ENCODE assay signal across 2 cellular contexts in genomic region chr3:196292281-196292923, GRCh38.
TF ChIP-seq lines count a peak whose summit lies in the region.

No MANE protein-coding gene starts in this region.

TF ChIP-seq in HEK293, 187 proteins besides CTCF, POLR2A, EP300 and RAD21 (continued from another document):
- TF ChIP-seq ZIC2 (tag by site-specific recombination; IDR thresholded peaks at IDR 0.05): 0 out of 2 replicates have a peak, but pooled peaks have one; percentile 12

TF ChIP-seq in GM12878, 131 proteins besides CTCF, POLR2A, EP300 and RAD21 (continued from another document and continues in another):
- TF ChIP-seq NFXL1 (IDR thresholded peaks at IDR 0.05; ENCODE audit: borderline replicate concordance): no peak
- 0 out of 2 replicates have a peak, but pooled peaks have one; percentile 48 for TF ChIP-seq POLR2AphosphoS5 (IDR thresholded peaks at IDR 0.05; ENCODE audit: low read length)
- no peak for TF ChIP-seq CREB1 (IDR thresholded peaks at IDR 0.05; ENCODE audit: low read depth)
- TF ChIP-seq YY1 (IDR thresholded peaks at IDR 0.05; ENCODE audit: low read depth, low read length): 0 out of 2 replicates have a peak, but pooled peaks have one; percentile 14
- peak; percentile 39 for TF ChIP-seq ATF7 (IDR thresholded peaks at IDR 0.05; ENCODE audit: low read depth)
- no peak for TF ChIP-seq PRDM15 (CRISPR knock-in tag; IDR thresholded peaks at IDR 0.05)
- TF ChIP-seq ZNF207 (IDR thresholded peaks at IDR 0.05; ENCODE audit: borderline replicate concordance): no peak
- no peak for TF ChIP-seq BCL3 (IDR thresholded peaks at IDR 0.05; ENCODE audit: borderline replicate concordance, insufficient read depth, low read depth, low read length, poor library complexity, severe bottlenecking)
- no peak for TF ChIP-seq BACH1 (IDR thresholded peaks at IDR 0.05; ENCODE audit: borderline replicate concordance)
- TF ChIP-seq SREBF2 (IDR thresholded peaks at IDR 0.05; ENCODE audit: low read length): no peak
- TF ChIP-seq HCFC1 (IDR thresholded peaks at IDR 0.05; ENCODE audit: low read length): no peak
- TF ChIP-seq IRF5 (IDR thresholded peaks at IDR 0.05; ENCODE audit: borderline replicate concordance): no peak
- no peak for TF ChIP-seq FOXK2 (IDR thresholded peaks at IDR 0.05)
- no peak for TF ChIP-seq MTA2 (IDR thresholded peaks at IDR 0.05; ENCODE audit: low read depth)
- no peak for TF ChIP-seq ETV6 (conservative IDR thresholded peaks at IDR 0.05 in 1 of 2, IDR thresholded peaks at IDR 0.05 in 1 of 2; ENCODE audit: borderline replicate concordance in 1 of 2, low read depth in 1 of 2)
- no peak for TF ChIP-seq ZBTB11 (CRISPR knock-in tag; IDR thresholded peaks at IDR 0.05)
- TF ChIP-seq MYB (IDR thresholded peaks at IDR 0.05; ENCODE audit: borderline replicate concordance, low read depth, low read length): no peak
- 0 out of 2 replicates have a peak, but pooled peaks have one; percentile 18 for TF ChIP-seq IKZF1 (conservative IDR thresholded peaks at IDR 0.05)
- no peak for TF ChIP-seq BCLAF1 (IDR thresholded peaks at IDR 0.05)
- TF ChIP-seq SMC3 (IDR thresholded peaks at IDR 0.05; ENCODE audit: borderline replicate concordance, low read length): no peak
- peak; percentile 14 to 51; a peak in 3 of 4 replicates for TF ChIP-seq IKZF2 (IDR thresholded peaks at IDR 0.05)
- TF ChIP-seq RELB (IDR thresholded peaks at IDR 0.05; ENCODE audit: low read depth): no peak
- no peak for TF ChIP-seq BHLHE40 (IDR thresholded peaks at IDR 0.05; ENCODE audit: borderline replicate concordance in 1 of 2, low read depth in 2 of 2, low read length in 1 of 2)
- no peak for TF ChIP-seq NKRF (conservative IDR thresholded peaks at IDR 0.05)
- TF ChIP-seq STAT3 (IDR thresholded peaks at IDR 0.05; ENCODE audit: low read depth, low read length): no peak
- TF ChIP-seq HSF1 (IDR thresholded peaks at IDR 0.05; ENCODE audit: low read depth, low read length): no peak
- TF ChIP-seq SUZ12 (IDR thresholded peaks at IDR 0.05; ENCODE audit: unreplicated experiment): no peak
- TF ChIP-seq ZNF217 (IDR thresholded peaks at IDR 0.05): no peak
- TF ChIP-seq HDGF (IDR thresholded peaks at IDR 0.05): no peak
- no peak for TF ChIP-seq USF1 (IDR thresholded peaks at IDR 0.05; ENCODE audit: borderline replicate concordance, extremely low read length, insufficient read depth, low read depth, low read length)
- TF ChIP-seq RBBP5 (conservative IDR thresholded peaks at IDR 0.05): no peak
- TF ChIP-seq NR2C1 (IDR thresholded peaks at IDR 0.05): peak; percentile 14; the same call in 1 of the 2 replicates
- no peak for TF ChIP-seq MYC (IDR thresholded peaks at IDR 0.05; ENCODE audit: insufficient read depth, insufficient read length, insufficient replicate concordance, low read length, severe bottlenecking)
- TF ChIP-seq MAX (IDR thresholded peaks at IDR 0.05; ENCODE audit: low read depth, low read length): no peak
- TF ChIP-seq ATF2 (IDR thresholded peaks at IDR 0.05; ENCODE audit: low read length): 0 out of 2 replicates have a peak, but pooled peaks have one; percentile 27
